In genomic region chr3:124248471-124249028, GRCh38 we compare ENCODE assay signal across 10 cellular contexts.
DNase-seq lines count a peak whose midpoint lies in the region; ATAC-seq and TF ChIP-seq lines count a peak whose summit lies in the region.
"Had no signal": no experiment of that assay in that cellular context is flagged by ENCODE, and none has a peak within 500 bp of the region (broad histone marks: within the 10 kb centered on the region; RNA-seq: fewer than 3 reads in every experiment).

No MANE protein-coding gene starts in this region.

- intact Hi-C loops in heart left ventricle (cut with DNase I) (loop anchor here in 4 of 10 donors (1.0 to 5.0 kb wide), 4 partner anchors 26 to 216 kb away; partner anchors contain the start of gene KALRN (in 1 of the 4)), sigmoid colon (cut with DNase I) (no loop called here)

- no peaks in the 10 kb centered on the region for H3K9me3 Mint-ChIP-seq in activated T-cell treated with anti-CD3 and anti-CD28 coated beads, Interleukin-2, amount 50 U/mL, for 72 hours
- H3K9me3 Mint-ChIP-seq: activated naive CD8-positive, alpha-beta T cell treated with anti-CD3 and anti-CD28 coated beads, Interleukin-2, amount 10 ng/mL, durations not matched to agents 7 days and 5 days had no signal

- H3K27me3 ChIP-seq in heart left ventricle = no peaks in the 10 kb centered on the region
- no peaks in the 10 kb centered on the region for H3K27me3 ChIP-seq in sigmoid colon

- peaks cover 0 to 4% (median 0%) of the 10 kb centered on the region in 9 donors for H3K36me3 ChIP-seq in heart left ventricle
- no peaks in the 10 kb centered on the region for H3K36me3 ChIP-seq in sigmoid colon

- no peak overlapping the region for H3K4me3 Mint-ChIP-seq in activated T-cell treated with anti-CD3 and anti-CD28 coated beads, Interleukin-2, amount 50 U/mL, for 72 hours
- H3K4me3 Mint-ChIP-seq: activated naive CD8-positive, alpha-beta T cell treated with anti-CD3 and anti-CD28 coated beads, Interleukin-2, amount 10 ng/mL, durations not matched to agents 7 days and 5 days had no signal

- H3K4me3 ChIP-seq in heart left ventricle (no peak overlapping the region), sigmoid colon (no peak overlapping the region)

- in situ Hi-C loops in Caki2 (cut with HindIII; ENCODE audit: low pct_unique_long_range_greater_than_20kb, low sequenced_read_pairs) = no loop called here

- ATAC-seq in heart left ventricle = peak; percentile 80 to 91 (median 88)
- ATAC-seq in activated T-cell treated with anti-CD3 and anti-CD28 coated beads, Interleukin-2, amount 50 U/mL, for 72 hours (replicated peaks in 1 of 2) = no peak

- no peaks in the 10 kb centered on the region for H3K4me1 Mint-ChIP-seq in activated T-cell treated with anti-CD3 and anti-CD28 coated beads, Interleukin-2, amount 50 U/mL, for 72 hours (ENCODE audit: low read depth)

- H3K9me3 ChIP-seq in heart left ventricle (no peaks in the 10 kb centered on the region), sigmoid colon (no peaks in the 10 kb centered on the region)

- H3K27me3 Mint-ChIP-seq in activated T-cell treated with anti-CD3 and anti-CD28 coated beads, Interleukin-2, amount 50 U/mL, for 72 hours (ENCODE audit: low read depth) = peaks cover 19% of the 10 kb centered on the region

- H3K36me3 Mint-ChIP-seq in activated T-cell treated with anti-CD3 and anti-CD28 coated beads, Interleukin-2, amount 50 U/mL, for 72 hours (ENCODE audit: insufficient read depth in 2 of 2) = no peaks in the 10 kb centered on the region
- H3K36me3 Mint-ChIP-seq: activated naive CD8-positive, alpha-beta T cell treated with anti-CD3 and anti-CD28 coated beads, Interleukin-2, amount 10 ng/mL, durations not matched to agents 7 days and 5 days had no signal

- DNase-seq in Caki2 (ENCODE audit: low read depth) (peak; percentile 19), amniotic epithelial cell (ENCODE audit: low read depth) (peak; percentile 71), heart left ventricle (peak; percentile 59 to 80 (median 69)), sigmoid colon (peak; percentile 70), GM10266 (ENCODE audit: extremely low spot score) (no peak), NCI-H146 (lab: John Stamatoyannopoulos, UW) (no peak)
- no peak for DNase-seq in activated T-cell treated with anti-CD3 and anti-CD28 coated beads, Interleukin-2, amount 50 U/mL, for 72 hours
- DNase-seq in stimulated activated naive CD4-positive, alpha-beta T cell (lab: John Stamatoyannopoulos, UW) = no peak
- DNase-seq: activated naive CD8-positive, alpha-beta T cell treated with anti-CD3 and anti-CD28 coated beads, Interleukin-2, amount 10 ng/mL, durations not matched to agents 7 days and 5 days; DMS79 had no signal

- WGBS in heart left ventricle, 4 donors = 3 to 18% (median 9%) methylated on average over 4 of the region's 4 CpGs
- WGBS in sigmoid colon, 2 donors = 10 to 38% methylated on average over 4 of the region's 4 CpGs

- H3K4me1 ChIP-seq in heart left ventricle (peaks cover 10 to 50% (median 35%) of the 10 kb centered on the region in 12 donors), sigmoid colon (peaks cover 0 to 27% (median 17%) of the 10 kb centered on the region in 4 donors)

- TF ChIP-seq POLR2A in heart left ventricle (IDR thresholded peaks at IDR 0.05) (no peak), sigmoid colon (IDR thresholded peaks at IDR 0.05) (no peak)

- peak in 1 of 4 donors; percentile 29 for TF ChIP-seq EP300 in sigmoid colon (IDR thresholded peaks at IDR 0.05)

- H3K27ac ChIP-seq in heart left ventricle (peak overlapping the region; percentile 68 to 96 (median 90)), sigmoid colon (peak overlapping the region; percentile 70 to 83 (median 76))

- TF ChIP-seq CTCF in heart left ventricle (IDR thresholded peaks at IDR 0.05) (no peak), sigmoid colon (IDR thresholded peaks at IDR 0.05) (no peak), GM10266 (IDR thresholded peaks at IDR 0.05; ENCODE audit: control insufficient read depth, insufficient read depth, low read depth, missing control alignments) (no peak)

- no peak overlapping the region for H3K27ac Mint-ChIP-seq in activated T-cell treated with anti-CD3 and anti-CD28 coated beads, Interleukin-2, amount 50 U/mL, for 72 hours
- H3K27ac Mint-ChIP-seq: activated naive CD8-positive, alpha-beta T cell treated with anti-CD3 and anti-CD28 coated beads, Interleukin-2, amount 10 ng/mL, durations not matched to agents 7 days and 5 days had no signal

Comparison
In these comparisons a context has a peak if more than half of its experiments do, and no peak if none do; other contexts are left out.
1. DNase-seq: peak in Caki2 (single experiment), amniotic epithelial cell (single experiment), heart left ventricle (5 of 5) and sigmoid colon (single experiment); none in activated T-cell treated with anti-CD3 and anti-CD28 coated beads, Interleukin-2, amount 50 U/mL, for 72 hours (0 of 2), GM10266 (single experiment), stimulated activated naive CD4-positive, alpha-beta T cell (0 of 6) and NCI-H146 (single experiment).
2. ATAC-seq: peak in heart left ventricle (4 of 4); none in activated T-cell treated with anti-CD3 and anti-CD28 coated beads, Interleukin-2, amount 50 U/mL, for 72 hours (0 of 2).